8 cellular contexts compared by ENCODE assay signal in the genomic region with DNA sequence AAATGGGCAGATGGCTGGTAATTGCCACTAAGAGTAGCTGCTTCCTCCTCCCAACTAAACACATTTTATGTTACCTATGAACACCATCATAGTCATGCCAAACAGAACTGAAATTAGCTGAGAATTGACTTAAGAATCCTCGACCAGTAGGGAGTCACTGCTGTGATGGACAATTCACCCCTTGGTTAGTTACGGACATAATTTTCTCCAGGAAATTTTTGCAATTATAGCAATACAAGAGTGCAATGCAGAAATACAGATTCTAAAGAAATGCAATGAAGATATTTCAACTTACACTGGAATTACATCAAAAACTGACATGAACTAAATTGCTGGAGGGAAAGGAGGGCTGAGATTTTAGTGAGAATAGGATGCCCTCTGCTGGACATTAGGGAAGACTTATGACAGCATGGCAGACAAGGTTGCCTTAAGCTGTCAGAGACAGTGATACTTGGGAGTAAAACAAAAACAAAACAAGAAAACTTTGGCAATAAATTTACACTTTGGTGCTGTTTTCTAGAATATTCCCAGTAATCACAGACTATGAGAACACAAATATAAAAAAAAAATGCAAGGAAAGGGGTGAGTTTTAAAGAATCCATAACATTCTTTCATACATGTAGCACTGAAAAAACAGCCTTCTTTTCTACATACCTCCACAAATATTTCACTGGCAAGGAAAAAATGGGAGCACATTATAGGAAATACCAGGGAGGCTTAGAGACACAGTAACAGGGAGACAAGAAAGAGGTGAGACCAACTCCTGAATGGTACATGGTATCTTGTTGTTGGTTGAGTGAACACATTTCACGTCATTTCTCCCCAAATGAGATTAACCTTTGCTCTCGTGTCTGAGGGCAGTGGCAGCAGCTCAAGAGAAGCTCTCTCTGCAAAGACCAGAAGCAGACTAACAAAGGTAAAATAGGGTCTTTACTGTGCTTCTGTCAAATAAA. TPM values are rescaled to one million over a fixed set of nuclear protein-coding genes. Genes with fewer than 3 reads are reported as not detected.
DNase-seq lines count a peak whose midpoint lies in the region; ATAC-seq, FAIRE-seq and TF ChIP-seq lines count a peak whose summit lies in the region.

No MANE protein-coding gene starts in this region.

- no peaks in the 10 kb centered on the region for H3F3A ChIP-seq in neural cell (ENCODE audit: insufficient read depth, low read length, poor library complexity, severe bottlenecking)

- H3K4me3 ChIP-seq in BJ (ENCODE audit: low read depth, low read length) (no peak overlapping the region), neural cell (ENCODE audit: low read length) (no peak overlapping the region)

- no peaks in the 10 kb centered on the region for H3K9me2 ChIP-seq in neural cell (ENCODE audit: insufficient read depth, low read length)

- H3K9me3 ChIP-seq in neural cell (ENCODE audit: low read length), result no peaks in the 10 kb centered on the region

- peaks cover 0 to 3% (median 0%) of the 10 kb centered on the region in 3 donors for H3K4me1 Mint-ChIP-seq in T-cell

- no peaks in the 10 kb centered on the region for H3K36me3 ChIP-seq in BJ (ENCODE audit: control insufficient read depth, insufficient read depth, low read length)
- no peaks in the 10 kb centered on the region for H3K36me3 ChIP-seq in neural cell (ENCODE audit: insufficient read depth, low read length)

- no peak overlapping the region for H3K27ac Mint-ChIP-seq in T-cell

- no peaks in the 10 kb centered on the region for H3K36me3 Mint-ChIP-seq in T-cell

- H3K27ac ChIP-seq in neural cell (ENCODE audit: low read length), result no peak overlapping the region

- H3K79me2 ChIP-seq in neural cell (replicated peaks; ENCODE audit: insufficient read depth, low read length), result no peaks in the 10 kb centered on the region

- peak; percentile 83 for TF ChIP-seq RAD21 in neural cell (conservative IDR thresholded peaks at IDR 0.05)

- peak; percentile 74 for TF ChIP-seq CTCF in BJ (IDR thresholded peaks at IDR 0.05; ENCODE audit: insufficient read depth, low read depth, low read length)
- peak; percentile 83 for TF ChIP-seq CTCF in neural cell (IDR thresholded peaks at IDR 0.05; ENCODE audit: poor library complexity, severe bottlenecking)

- no peak overlapping the region for H3K9ac ChIP-seq in neural cell (ENCODE audit: low read length)

- ATAC-seq in HG02840 (IDR thresholded peaks at IDR 0.05; ENCODE audit: low FRiP score, unreplicated experiment) (peak; percentile 61), T-cell (replicated peaks in 1 of 4) (peak; percentile 72 to 88 (median 80))

- H3K9me3 Mint-ChIP-seq in T-cell, result no peaks in the 10 kb centered on the region

- no peaks in the 10 kb centered on the region for H4K20me1 ChIP-seq in neural cell (ENCODE audit: insufficient read depth)

- no peaks in the 10 kb centered on the region for H3K27me3 ChIP-seq in BJ (ENCODE audit: control insufficient read depth, insufficient read depth, low read length)
- no peaks in the 10 kb centered on the region for H3K27me3 ChIP-seq in neural cell (ENCODE audit: insufficient read depth, low read depth, low read length)

- no peaks in the 10 kb centered on the region for H3K27me3 Mint-ChIP-seq in T-cell

- FAIRE-seq in GM12892 (lab: Jason Lieb, UNC), result peak; percentile 93

- no peak for TF ChIP-seq POLR2A in GM12892 (IDR thresholded peaks at IDR 0.05; ENCODE audit: low read depth, low read length)

- POLR2A ChIA-PET in BJ (lab: Charles Lee) (no interaction called here), T-cell (lab: Charles Lee) (interaction anchor here in 1 of 2 donors (1.0 kb wide), 1 partner anchor 35 kb away, joined by 4 read pairs; no protein-coding TSS in a partner anchor)

- no peak overlapping the region for H2AFZ ChIP-seq in neural cell (ENCODE audit: low read depth, low read length)

- no peak for TF ChIP-seq EP300 in neural cell (conservative IDR thresholded peaks at IDR 0.05; ENCODE audit: poor library complexity, severe bottlenecking)

- H3K4me2 ChIP-seq in neural cell (ENCODE audit: low read length), result no peak overlapping the region

- no peak overlapping the region for H3K4me3 Mint-ChIP-seq in T-cell

- CTCF ChIA-PET in BJ (lab: Yijun Ruan, JAX) (interaction anchor here (0.6 to 4.5 kb wide), 32 partner anchors 8 to 323 kb away, joined by 3 to 41 read pairs (median 6); a partner anchor contains a TSS), T-cell (lab: Charles Lee) (interaction anchor here (0.6 to 3.7 kb wide), 21 partner anchors 9 to 318 kb away, joined by 3 to 50 read pairs (median 4); a partner anchor contains a TSS)

- no peak for DNase-seq in BJ (ENCODE audit: low read depth)
- peak; percentile 27 for DNase-seq in GM12892 (ENCODE audit: insufficient read length)
- peak; percentile 36 for DNase-seq in NCI-H1436 treated with DMSO at 0.1 percent for 48 hours (lab: John Stamatoyannopoulos, UW)
- peak in 13 of 34 experiments; percentile 4 to 36 (median 10) for DNase-seq in T-cell
- peak; percentile 77 for DNase-seq in fibroblast of gingiva (ENCODE audit: low read depth)
- DNase-seq in mesenteric fat pad (ENCODE audit: low spot score), result no peak

TF ChIP-seq in neural cell, 6 proteins besides CTCF, POLR2A, EP300 and RAD21:
- peak; percentile 89 for TF ChIP-seq SMC3 (conservative IDR thresholded peaks at IDR 0.05; ENCODE audit: poor library complexity)
- TF ChIP-seq POLR2AphosphoS5 (IDR thresholded peaks at IDR 0.05), result no peak

RNA-seq across cellular contexts. Expression of a gene that starts 11.2 kb away (rescaled TPM):
- polyA plus RNA-seq in BJ (2011; rRNA removed) (20.7 and 32.5 TPM in 2 replicates), neural cell (10.4 and 11.8 TPM in 2 replicates)
- polyA minus RNA-seq in BJ (2011; rRNA and poly(A)+ RNA removed), result 23.6 and 28.1 TPM in 2 replicates
- 16.8 TPM for polyA plus RNA-seq in GM12892 (2012; ENCODE audit: missing spikeins)
- total RNA-seq in T-cell (10 to 100 TPM; 34.2 to 44.1 (median 37.4) TPM), mesenteric fat pad (239 TPM)
- 20.7 and 28.0 TPM in 2 replicates for polyA minus RNA-seq in neural cell

Comparison
In these comparisons a context has a peak if more than half of its experiments do, and no peak if none do; other contexts are left out.
1. DNase-seq: peak in GM12892 (single experiment), NCI-H1436 treated with DMSO at 0.1 percent for 48 hours (single experiment) and fibroblast of gingiva (single experiment); none in BJ (single experiment) and mesenteric fat pad (single experiment).